Comparison of ENCODE assay signal across 8 cellular contexts in the genomic region with DNA sequence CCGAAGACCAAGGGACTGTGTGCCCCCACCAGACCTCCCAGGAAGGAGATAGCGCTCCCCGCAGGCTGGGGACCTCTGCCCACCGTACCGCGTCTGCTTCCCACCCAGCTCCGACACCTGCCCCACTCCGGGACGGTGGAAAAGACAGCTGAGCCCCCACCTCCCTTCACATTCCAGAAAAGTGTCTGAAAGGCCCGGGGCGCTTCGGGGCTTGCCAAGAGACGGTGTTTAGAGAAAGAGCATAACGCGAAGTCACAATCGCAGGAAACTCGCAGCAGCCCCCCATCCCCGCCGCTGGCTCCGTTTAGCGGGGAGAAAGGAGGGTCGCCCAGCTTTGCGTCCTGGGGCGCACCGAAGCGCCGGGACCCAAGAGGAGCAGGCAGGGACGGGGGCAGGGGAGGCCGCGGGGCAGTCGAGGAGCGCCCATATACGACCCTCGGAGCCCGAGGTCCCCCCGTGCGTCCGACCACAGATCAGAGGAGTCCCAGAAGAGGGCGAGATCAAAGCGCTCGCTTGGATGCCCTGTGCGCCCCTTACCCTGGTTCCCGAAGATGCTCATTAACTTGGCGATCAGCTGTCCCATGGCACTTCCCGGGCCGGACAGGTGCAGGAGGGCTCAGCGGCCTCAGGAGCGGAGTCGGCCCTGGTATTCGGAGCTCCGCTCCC.
DNase-seq lines count a peak whose midpoint lies in the region; ATAC-seq and TF ChIP-seq lines count a peak whose summit lies in the region.

No MANE protein-coding gene starts in this region.

- H3K9me2 ChIP-seq in OCI-LY1 (ENCODE audit: low read depth, low read length) = no peaks in the 10 kb centered on the region

- H3K4me1 ChIP-seq in BLaER1 (peaks cover 99% of the 10 kb centered on the region), OCI-LY1 (ENCODE audit: insufficient read depth, low read length, severe bottlenecking) (peaks cover 6% of the 10 kb centered on the region), neutrophil (ENCODE audit: control insufficient read depth in 1 of 2, insufficient read depth in 1 of 2, low read depth in 1 of 2, low read length in 1 of 2) (peaks cover 13 to 22% of the 10 kb centered on the region in 2 experiments)

- H3K9me3 ChIP-seq in BLaER1 (no peaks in the 10 kb centered on the region), OCI-LY1 (ENCODE audit: low read length) (no peaks in the 10 kb centered on the region), neutrophil (no peaks in the 10 kb centered on the region)

- H3K9ac ChIP-seq in BLaER1 (peak overlapping the region; percentile 49), OCI-LY1 (ENCODE audit: low read length) (peak overlapping the region; percentile 50; the same call in 1 of the 2 replicates)

- peak overlapping the region; percentile 65 for H3K4me3 ChIP-seq in BLaER1
- peak overlapping the region; percentile 59 for H3K4me3 ChIP-seq in OCI-LY1 (ENCODE audit: low read depth, low read length, poor library complexity, severe bottlenecking)
- H3K4me3 ChIP-seq in fibroblast of pulmonary artery (replicated peaks; ENCODE audit: low read depth, low read length) = peak overlapping the region; percentile 52
- peak overlapping the region; percentile 47 to 49 for H3K4me3 ChIP-seq in neutrophil (ENCODE audit: low read depth in 1 of 2, low read length in 1 of 2)

- H3K36me3 ChIP-seq in BLaER1 (no peaks in the 10 kb centered on the region), OCI-LY1 (ENCODE audit: insufficient read depth, low read length) (no peaks in the 10 kb centered on the region), neutrophil (no peaks in the 10 kb centered on the region)

- DNase-seq in fibroblast of pulmonary artery (ENCODE audit: low read depth) (no peak), KBM-7 (no peak)

- in situ Hi-C loops in KBM-7 (cut with MboI; ENCODE audit: low pct_unique_long_range_greater_than_20kb, low sequenced_read_pairs) = loop anchor here (25.0 kb wide), 1 partner anchor 178 kb away; no protein-coding TSS in a partner anchor

- TF ChIP-seq CTCF in OCI-LY1 (IDR thresholded peaks at IDR 0.05; ENCODE audit: low read length) = no peak
- no peak for TF ChIP-seq CTCF in fibroblast of pulmonary artery (IDR thresholded peaks at IDR 0.05; ENCODE audit: low read length, missing control alignments)
- no peak for TF ChIP-seq CTCF in neutrophil (IDR thresholded peaks at IDR 0.05)

- H2AFZ ChIP-seq in OCI-LY1 (ENCODE audit: low read length) = no peak overlapping the region

- H3K4me2 ChIP-seq in BLaER1 (peak overlapping the region; percentile 93), OCI-LY1 (ENCODE audit: low read length) (peak overlapping the region; percentile 77)

- ATAC-seq in HG03442 (IDR thresholded peaks at IDR 0.05; ENCODE audit: unreplicated experiment) = no peak
- no peak for ATAC-seq in HG03439 (IDR thresholded peaks at IDR 0.05; ENCODE audit: unreplicated experiment)
- no peak for ATAC-seq in HG03196 (IDR thresholded peaks at IDR 0.05; ENCODE audit: unreplicated experiment)

- H4K20me1 ChIP-seq in BLaER1 (no peaks in the 10 kb centered on the region), OCI-LY1 (ENCODE audit: insufficient read depth, low read length) (no peaks in the 10 kb centered on the region)

- peaks cover 25% of the 10 kb centered on the region for H3K27me3 ChIP-seq in BLaER1
- no peaks in the 10 kb centered on the region; the same call in none of the 2 replicates for H3K27me3 ChIP-seq in OCI-LY1 (ENCODE audit: insufficient read depth, low read length)
- H3K27me3 ChIP-seq in neutrophil = peaks cover 47% of the 10 kb centered on the region

- H3K27ac ChIP-seq in BLaER1 (peak overlapping the region; percentile 64), OCI-LY1 (ENCODE audit: low read depth, low read length, poor library complexity, severe bottlenecking) (no peak overlapping the region), neutrophil (no peak overlapping the region)

- no peaks in the 10 kb centered on the region for H3F3A ChIP-seq in OCI-LY1 (ENCODE audit: insufficient read depth, low read length)

- no peaks in the 10 kb centered on the region for H3K79me2 ChIP-seq in OCI-LY1 (ENCODE audit: insufficient read depth, low read length)
